Comparison of ENCODE assay signal across 1 cellular context in the genomic region with DNA sequence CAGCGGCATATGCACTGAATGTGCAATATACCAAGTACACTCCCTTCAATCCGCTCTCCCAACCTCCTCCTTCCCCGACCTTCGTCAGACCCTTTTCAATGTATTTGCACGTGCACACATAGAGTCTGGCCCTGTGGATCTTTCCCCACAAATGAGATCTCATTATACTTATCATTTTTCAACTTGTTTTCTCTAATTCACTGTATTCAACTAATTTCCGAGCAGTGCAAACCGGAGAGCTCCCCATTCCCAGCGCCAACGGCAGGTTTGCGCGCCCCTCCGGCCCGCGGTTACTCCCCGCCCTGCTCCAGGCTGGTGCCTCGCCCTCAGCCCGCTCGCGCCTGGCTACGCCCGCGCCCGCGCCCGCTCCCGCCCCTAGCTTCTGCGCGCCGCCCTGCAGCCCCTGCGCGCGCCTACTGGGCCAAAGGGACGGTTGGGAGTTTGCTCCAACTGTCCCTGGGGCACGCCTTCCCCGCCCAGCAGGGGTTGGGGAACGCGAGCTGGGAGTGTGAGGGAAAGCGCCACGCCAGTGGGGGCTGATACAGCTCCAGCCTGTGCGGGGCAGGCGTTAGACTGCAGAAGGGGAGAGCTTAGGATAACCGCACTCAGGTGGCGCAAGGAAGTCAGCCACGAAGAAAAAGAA.
A peak's percentile ranks its signal among the peaks of the same experiment; 100 is the strongest.
TF ChIP-seq lines count a peak whose summit lies in the region.

No MANE protein-coding gene starts in this region.

TF ChIP-seq in K562, 482 proteins besides CTCF, POLR2A, EP300 and RAD21 (continued from another document and continues in another):
- TF ChIP-seq, protein P1, sequence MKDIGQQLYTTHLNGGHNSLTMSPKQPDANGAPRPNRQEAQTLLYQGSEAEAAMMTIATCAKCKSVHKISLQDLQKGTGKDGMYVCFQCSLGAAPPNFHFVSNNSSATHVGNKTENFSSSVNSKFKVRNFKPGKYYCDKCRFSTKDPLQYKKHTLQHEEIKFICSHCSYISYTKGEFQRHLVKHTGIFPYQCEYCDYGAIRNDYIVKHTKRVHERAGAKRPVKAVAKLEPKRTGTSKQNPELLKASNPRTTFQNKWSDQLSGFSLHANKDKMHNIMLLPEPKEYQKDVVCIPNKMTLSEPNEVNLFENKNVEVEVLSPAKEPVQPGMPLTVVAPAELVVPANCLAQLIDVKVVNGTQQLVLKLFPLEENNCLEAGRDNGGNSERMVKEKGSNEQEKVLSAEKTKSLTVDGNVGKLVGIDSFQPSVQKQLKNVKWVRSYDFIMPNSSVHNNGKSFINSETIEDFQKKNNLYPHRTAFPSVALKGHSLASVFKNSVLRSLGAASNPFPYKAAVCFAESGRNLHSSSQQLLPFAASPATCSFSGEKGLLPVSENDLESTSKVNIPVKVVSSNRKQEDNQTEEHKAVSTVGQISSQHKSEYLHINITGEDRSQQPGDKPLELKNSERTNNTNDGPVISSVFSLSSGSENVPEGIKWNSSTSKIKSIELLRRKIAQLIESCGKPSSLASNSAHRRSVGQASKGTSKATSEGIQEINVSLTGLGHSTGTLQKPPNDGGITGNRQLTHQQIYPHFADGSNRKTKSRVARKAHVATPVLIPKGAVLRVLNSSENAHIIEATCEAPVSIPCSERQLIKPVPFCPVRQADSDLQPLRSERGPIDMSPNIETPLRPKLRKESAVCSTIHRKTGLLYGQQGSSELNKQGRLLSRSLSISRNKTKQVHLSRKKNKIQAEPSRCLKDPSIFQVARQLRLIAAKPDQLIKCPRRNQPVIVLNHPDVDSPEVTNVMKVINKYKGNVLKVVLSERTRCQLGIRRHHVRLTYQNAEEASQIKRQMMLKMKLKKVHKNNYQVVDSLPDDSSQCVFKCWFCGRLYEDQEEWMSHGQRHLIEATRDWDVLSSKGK (CRISPR knock-in tag; IDR thresholded peaks at IDR 0.05), result no peak
- TF ChIP-seq, protein P2, sequence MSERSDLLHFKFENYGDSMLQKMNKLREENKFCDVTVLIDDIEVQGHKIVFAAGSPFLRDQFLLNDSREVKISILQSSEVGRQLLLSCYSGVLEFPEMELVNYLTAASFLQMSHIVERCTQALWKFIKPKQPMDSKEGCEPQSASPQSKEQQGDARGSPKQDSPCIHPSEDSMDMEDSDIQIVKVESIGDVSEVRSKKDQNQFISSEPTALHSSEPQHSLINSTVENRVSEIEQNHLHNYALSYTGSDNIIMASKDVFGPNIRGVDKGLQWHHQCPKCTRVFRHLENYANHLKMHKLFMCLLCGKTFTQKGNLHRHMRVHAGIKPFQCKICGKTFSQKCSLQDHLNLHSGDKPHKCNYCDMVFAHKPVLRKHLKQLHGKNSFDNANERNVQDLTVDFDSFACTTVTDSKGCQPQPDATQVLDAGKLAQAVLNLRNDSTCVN (CRISPR knock-in tag; IDR thresholded peaks at IDR 0.05), result no peak
- TF ChIP-seq, protein P3, sequence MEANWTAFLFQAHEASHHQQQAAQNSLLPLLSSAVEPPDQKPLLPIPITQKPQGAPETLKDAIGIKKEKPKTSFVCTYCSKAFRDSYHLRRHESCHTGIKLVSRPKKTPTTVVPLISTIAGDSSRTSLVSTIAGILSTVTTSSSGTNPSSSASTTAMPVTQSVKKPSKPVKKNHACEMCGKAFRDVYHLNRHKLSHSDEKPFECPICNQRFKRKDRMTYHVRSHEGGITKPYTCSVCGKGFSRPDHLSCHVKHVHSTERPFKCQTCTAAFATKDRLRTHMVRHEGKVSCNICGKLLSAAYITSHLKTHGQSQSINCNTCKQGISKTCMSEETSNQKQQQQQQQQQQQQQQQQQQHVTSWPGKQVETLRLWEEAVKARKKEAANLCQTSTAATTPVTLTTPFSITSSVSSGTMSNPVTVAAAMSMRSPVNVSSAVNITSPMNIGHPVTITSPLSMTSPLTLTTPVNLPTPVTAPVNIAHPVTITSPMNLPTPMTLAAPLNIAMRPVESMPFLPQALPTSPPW (CRISPR knock-in tag; IDR thresholded peaks at IDR 0.05), result peak; percentile 77
- TF ChIP-seq XRCC5 (IDR thresholded peaks at IDR 0.05; ENCODE audit: low read depth, low read length) (0 out of 2 replicates have a peak, but pooled peaks have one; percentile 24), ZNF133 (CRISPR knock-in tag; IDR thresholded peaks at IDR 0.05) (no peak), ZNF436 (CRISPR knock-in tag; IDR thresholded peaks at IDR 0.05) (no peak), ATF7 (IDR thresholded peaks at IDR 0.05) (peak; percentile 45; the same call in 1 of the 2 replicates), PPARD (CRISPR knock-in tag; IDR thresholded peaks at IDR 0.05) (no peak), MYC (IDR thresholded peaks at IDR 0.05; ENCODE audit: low read depth, low read length) (peak; percentile 68), MYC (CRISPR knock-in tag; IDR thresholded peaks at IDR 0.05; ENCODE audit: borderline replicate concordance, low read depth) (no peak), MYNN (IDR thresholded peaks at IDR 0.05) (no peak), MYNN (CRISPR knock-in tag; IDR thresholded peaks at IDR 0.05) (no peak), CBX3 (IDR thresholded peaks at IDR 0.05; ENCODE audit: borderline replicate concordance in 1 of 2, low read length in 2 of 2) (no peak), ZNF778 (CRISPR knock-in tag; IDR thresholded peaks at IDR 0.05) (no peak), TBP (optimal IDR thresholded peaks at IDR 0.05; ENCODE audit: low read depth, low read length) (peak; percentile 25), ZNF232 (CRISPR knock-in tag; IDR thresholded peaks at IDR 0.05) (no peak), DIDO1 (tag; IDR thresholded peaks at IDR 0.05; ENCODE audit: low read depth) (no peak), DPF2 (IDR thresholded peaks at IDR 0.05) (no peak), HDAC1 (IDR thresholded peaks at IDR 0.05) (0 out of 4 replicates have a peak, but pooled peaks of 1 of the 2 experiments have one; percentile 46), ARHGAP35 (IDR thresholded peaks at IDR 0.05; ENCODE audit: partially characterized antibody) (no peak), TAF7 (tag; IDR thresholded peaks at IDR 0.05) (no peak), POLR2G (IDR thresholded peaks at IDR 0.05; ENCODE audit: low read depth, low read length) (peak; percentile 70), GTF2E2 (tag; IDR thresholded peaks at IDR 0.05) (no peak), HDAC8 (tag; IDR thresholded peaks at IDR 0.05) (peak; percentile 33; the same call in 1 of the 2 replicates), ESRRA (IDR thresholded peaks at IDR 0.05; ENCODE audit: borderline replicate concordance, low read depth) (peak; percentile 50; the same call in 1 of the 2 replicates), HNRNPLL (IDR thresholded peaks at IDR 0.05; ENCODE audit: low read depth, low read length, poor library complexity, severe bottlenecking) (peak; percentile 67), RBM22 (IDR thresholded peaks at IDR 0.05; ENCODE audit: low read depth, low read length, poor library complexity, severe bottlenecking) (no peak), TAL1 (IDR thresholded peaks at IDR 0.05) (no peak), GATAD2A (IDR thresholded peaks at IDR 0.05) (0 out of 2 replicates have a peak, but pooled peaks have one; percentile 65)
- TF ChIP-seq, protein P4, sequence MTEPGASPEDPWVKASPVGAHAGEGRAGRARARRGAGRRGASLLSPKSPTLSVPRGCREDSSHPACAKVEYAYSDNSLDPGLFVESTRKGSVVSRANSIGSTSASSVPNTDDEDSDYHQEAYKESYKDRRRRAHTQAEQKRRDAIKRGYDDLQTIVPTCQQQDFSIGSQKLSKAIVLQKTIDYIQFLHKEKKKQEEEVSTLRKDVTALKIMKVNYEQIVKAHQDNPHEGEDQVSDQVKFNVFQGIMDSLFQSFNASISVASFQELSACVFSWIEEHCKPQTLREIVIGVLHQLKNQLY (CRISPR knock-in tag; conservative IDR thresholded peaks at IDR 0.05), result no peak
- TF ChIP-seq, protein P5, sequence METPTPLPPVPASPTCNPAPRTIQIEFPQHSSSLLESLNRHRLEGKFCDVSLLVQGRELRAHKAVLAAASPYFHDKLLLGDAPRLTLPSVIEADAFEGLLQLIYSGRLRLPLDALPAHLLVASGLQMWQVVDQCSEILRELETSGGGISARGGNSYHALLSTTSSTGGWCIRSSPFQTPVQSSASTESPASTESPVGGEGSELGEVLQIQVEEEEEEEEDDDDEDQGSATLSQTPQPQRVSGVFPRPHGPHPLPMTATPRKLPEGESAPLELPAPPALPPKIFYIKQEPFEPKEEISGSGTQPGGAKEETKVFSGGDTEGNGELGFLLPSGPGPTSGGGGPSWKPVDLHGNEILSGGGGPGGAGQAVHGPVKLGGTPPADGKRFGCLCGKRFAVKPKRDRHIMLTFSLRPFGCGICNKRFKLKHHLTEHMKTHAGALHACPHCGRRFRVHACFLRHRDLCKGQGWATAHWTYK (CRISPR knock-in tag; IDR thresholded peaks at IDR 0.05), result no peak
- TF ChIP-seq, protein P6, sequence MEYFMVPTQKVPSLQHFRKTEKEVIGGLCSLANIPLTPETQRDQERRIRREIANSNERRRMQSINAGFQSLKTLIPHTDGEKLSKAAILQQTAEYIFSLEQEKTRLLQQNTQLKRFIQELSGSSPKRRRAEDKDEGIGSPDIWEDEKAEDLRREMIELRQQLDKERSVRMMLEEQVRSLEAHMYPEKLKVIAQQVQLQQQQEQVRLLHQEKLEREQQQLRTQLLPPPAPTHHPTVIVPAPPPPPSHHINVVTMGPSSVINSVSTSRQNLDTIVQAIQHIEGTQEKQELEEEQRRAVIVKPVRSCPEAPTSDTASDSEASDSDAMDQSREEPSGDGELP (CRISPR knock-in tag; IDR thresholded peaks at IDR 0.05; ENCODE audit: borderline replicate concordance), result peak; percentile 56; the same call in 1 of the 2 replicates
- TF ChIP-seq, protein P7, sequence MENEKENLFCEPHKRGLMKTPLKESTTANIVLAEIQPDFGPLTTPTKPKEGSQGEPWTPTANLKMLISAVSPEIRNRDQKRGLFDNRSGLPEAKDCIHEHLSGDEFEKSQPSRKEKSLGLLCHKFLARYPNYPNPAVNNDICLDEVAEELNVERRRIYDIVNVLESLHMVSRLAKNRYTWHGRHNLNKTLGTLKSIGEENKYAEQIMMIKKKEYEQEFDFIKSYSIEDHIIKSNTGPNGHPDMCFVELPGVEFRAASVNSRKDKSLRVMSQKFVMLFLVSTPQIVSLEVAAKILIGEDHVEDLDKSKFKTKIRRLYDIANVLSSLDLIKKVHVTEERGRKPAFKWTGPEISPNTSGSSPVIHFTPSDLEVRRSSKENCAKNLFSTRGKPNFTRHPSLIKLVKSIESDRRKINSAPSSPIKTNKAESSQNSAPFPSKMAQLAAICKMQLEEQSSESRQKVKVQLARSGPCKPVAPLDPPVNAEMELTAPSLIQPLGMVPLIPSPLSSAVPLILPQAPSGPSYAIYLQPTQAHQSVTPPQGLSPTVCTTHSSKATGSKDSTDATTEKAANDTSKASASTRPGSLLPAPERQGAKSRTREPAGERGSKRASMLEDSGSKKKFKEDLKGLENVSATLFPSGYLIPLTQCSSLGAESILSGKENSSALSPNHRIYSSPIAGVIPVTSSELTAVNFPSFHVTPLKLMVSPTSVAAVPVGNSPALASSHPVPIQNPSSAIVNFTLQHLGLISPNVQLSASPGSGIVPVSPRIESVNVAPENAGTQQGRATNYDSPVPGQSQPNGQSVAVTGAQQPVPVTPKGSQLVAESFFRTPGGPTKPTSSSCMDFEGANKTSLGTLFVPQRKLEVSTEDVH (IDR thresholded peaks at IDR 0.05; ENCODE audit: low read depth, partially characterized antibody), result no peak
- TF ChIP-seq, protein P8, sequence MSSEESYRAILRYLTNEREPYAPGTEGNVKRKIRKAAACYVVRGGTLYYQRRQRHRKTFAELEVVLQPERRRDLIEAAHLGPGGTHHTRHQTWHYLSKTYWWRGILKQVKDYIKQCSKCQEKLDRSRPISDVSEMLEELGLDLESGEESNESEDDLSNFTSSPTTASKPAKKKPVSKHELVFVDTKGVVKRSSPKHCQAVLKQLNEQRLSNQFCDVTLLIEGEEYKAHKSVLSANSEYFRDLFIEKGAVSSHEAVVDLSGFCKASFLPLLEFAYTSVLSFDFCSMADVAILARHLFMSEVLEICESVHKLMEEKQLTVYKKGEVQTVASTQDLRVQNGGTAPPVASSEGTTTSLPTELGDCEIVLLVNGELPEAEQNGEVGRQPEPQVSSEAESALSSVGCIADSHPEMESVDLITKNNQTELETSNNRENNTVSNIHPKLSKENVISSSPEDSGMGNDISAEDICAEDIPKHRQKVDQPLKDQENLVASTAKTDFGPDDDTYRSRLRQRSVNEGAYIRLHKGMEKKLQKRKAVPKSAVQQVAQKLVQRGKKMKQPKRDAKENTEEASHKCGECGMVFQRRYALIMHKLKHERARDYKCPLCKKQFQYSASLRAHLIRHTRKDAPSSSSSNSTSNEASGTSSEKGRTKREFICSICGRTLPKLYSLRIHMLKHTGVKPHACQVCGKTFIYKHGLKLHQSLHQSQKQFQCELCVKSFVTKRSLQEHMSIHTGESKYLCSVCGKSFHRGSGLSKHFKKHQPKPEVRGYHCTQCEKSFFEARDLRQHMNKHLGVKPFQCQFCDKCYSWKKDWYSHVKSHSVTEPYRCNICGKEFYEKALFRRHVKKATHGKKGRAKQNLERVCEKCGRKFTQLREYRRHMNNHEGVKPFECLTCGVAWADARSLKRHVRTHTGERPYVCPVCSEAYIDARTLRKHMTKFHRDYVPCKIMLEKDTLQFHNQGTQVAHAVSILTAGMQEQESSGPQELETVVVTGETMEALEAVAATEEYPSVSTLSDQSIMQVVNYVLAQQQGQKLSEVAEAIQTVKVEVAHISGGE (CRISPR knock-in tag; IDR thresholded peaks at IDR 0.05), result 0 out of 6 replicates have a peak, but pooled peaks of 1 of the 3 experiments have one; percentile 31
- TF ChIP-seq, protein P9, sequence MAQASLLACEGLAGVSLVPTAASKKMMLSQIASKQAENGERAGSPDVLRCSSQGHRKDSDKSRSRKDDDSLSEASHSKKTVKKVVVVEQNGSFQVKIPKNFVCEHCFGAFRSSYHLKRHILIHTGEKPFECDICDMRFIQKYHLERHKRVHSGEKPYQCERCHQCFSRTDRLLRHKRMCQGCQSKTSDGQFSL (CRISPR knock-in tag; IDR thresholded peaks at IDR 0.05), result no peak
- TF ChIP-seq, protein P9 (tag; IDR thresholded peaks at IDR 0.05), result no peak
- TF ChIP-seq, protein P10, sequence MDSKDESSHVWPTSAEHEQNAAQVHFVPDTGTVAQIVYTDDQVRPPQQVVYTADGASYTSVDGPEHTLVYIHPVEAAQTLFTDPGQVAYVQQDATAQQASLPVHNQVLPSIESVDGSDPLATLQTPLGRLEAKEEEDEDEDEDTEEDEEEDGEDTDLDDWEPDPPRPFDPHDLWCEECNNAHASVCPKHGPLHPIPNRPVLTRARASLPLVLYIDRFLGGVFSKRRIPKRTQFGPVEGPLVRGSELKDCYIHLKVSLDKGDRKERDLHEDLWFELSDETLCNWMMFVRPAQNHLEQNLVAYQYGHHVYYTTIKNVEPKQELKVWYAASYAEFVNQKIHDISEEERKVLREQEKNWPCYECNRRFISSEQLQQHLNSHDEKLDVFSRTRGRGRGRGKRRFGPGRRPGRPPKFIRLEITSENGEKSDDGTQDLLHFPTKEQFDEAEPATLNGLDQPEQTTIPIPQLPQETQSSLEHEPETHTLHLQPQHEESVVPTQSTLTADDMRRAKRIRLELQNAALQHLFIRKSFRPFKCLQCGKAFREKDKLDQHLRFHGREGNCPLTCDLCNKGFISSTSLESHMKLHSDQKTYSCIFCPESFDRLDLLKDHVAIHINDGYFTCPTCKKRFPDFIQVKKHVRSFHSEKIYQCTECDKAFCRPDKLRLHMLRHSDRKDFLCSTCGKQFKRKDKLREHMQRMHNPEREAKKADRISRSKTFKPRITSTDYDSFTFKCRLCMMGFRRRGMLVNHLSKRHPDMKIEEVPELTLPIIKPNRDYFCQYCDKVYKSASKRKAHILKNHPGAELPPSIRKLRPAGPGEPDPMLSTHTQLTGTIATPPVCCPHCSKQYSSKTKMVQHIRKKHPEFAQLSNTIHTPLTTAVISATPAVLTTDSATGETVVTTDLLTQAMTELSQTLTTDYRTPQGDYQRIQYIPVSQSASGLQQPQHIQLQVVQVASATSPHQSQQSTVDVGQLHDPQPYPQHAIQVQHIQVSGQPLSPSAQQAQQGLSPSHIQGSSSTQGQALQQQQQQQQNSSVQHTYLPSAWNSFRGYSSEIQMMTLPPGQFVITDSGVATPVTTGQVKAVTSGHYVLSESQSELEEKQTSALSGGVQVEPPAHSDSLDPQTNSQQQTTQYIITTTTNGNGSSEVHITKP (IDR thresholded peaks at IDR 0.05; ENCODE audit: partially characterized antibody), result no peak
